Comparison of ENCODE assay signal across 10 cellular contexts in the genomic region with DNA sequence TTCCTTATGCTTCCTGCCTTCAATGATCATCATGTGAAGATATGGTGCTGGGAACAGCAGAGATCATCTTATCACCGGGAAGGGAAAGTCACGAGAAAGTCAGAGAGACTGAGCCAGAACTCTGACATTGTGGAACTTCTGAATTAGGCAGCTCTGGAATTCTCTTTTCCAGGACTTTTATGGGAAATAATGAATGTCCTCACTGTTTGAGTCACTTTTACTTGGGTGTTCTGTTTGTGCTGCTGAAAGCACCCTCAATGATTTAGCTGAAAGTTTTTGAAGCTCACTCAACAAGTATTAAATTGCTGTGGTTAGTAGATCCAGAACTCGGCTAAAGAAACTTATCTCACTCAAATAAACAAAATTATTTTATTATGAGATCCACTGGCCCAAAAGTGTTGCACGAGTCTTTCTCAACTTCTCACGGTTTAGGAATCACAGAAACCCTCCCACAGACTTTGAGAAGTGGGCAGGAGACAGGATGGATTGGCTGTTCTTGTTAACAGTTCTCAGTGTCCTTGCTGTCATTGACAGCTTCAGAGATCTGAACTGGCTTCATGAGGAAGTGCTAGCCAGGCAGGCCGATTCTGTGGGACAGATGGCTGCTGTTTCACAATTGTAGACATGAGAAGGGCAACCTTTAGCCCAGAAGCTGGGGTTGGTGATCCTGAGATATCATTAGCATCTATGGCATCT. TPM values are rescaled to one million over a fixed set of nuclear protein-coding genes. Genes with fewer than 3 reads are reported as not detected.
A peak's percentile ranks its signal among the peaks of the same experiment; 100 is the strongest.
DNase-seq lines count a peak whose midpoint lies in the region; ATAC-seq and TF ChIP-seq lines count a peak whose summit lies in the region.
"Had no signal": no experiment of that assay in that cellular context is flagged by ENCODE, and none has a peak within 500 bp of the region (broad histone marks: within the 10 kb centered on the region; RNA-seq: fewer than 3 reads in every experiment).

No MANE protein-coding gene starts in this region.

- H3K36me3 Mint-ChIP-seq in CD8-positive, alpha-beta T cell: no peaks in the 10 kb centered on the region

- no peaks in the 10 kb centered on the region for H3K9me3 ChIP-seq in smooth muscle cell (replicated peaks; ENCODE audit: low read depth)
- no peaks in the 10 kb centered on the region for H3K9me3 ChIP-seq in CD8-positive, alpha-beta T cell (ENCODE audit: low read length)

- H3K27me3 Mint-ChIP-seq in CD8-positive, alpha-beta T cell (ENCODE audit: low read depth): peaks cover 25% of the 10 kb centered on the region

- H3K4me3 Mint-ChIP-seq in CD8-positive, alpha-beta T cell: no peak overlapping the region

- peak overlapping the region; percentile 68 for H3K4me2 ChIP-seq in smooth muscle cell

- H3F3A ChIP-seq in smooth muscle cell (ENCODE audit: low read depth): peaks cover 5% of the 10 kb centered on the region

- no peaks in the 10 kb centered on the region for H3K4me1 ChIP-seq in smooth muscle cell (ENCODE audit: low read depth)
- H3K4me1 ChIP-seq in CD8-positive, alpha-beta T cell (ENCODE audit: insufficient read depth, low read length): no peaks in the 10 kb centered on the region

- no peaks in the 10 kb centered on the region for H3K36me3 ChIP-seq in smooth muscle cell (ENCODE audit: low read depth)
- H3K36me3 ChIP-seq in CD8-positive, alpha-beta T cell (ENCODE audit: insufficient read depth, low read length): no peaks in the 10 kb centered on the region

- CTCF ChIA-PET in CD8-positive, alpha-beta T cell (lab: Charles Lee): interaction anchor here (1.2 kb wide), 1 partner anchor 9 kb away, joined by 3 read pairs; no protein-coding TSS in a partner anchor

- peak overlapping the region; percentile 54 for H3K27ac ChIP-seq in smooth muscle cell (ENCODE audit: low read depth)
- no peak overlapping the region for H3K27ac ChIP-seq in CD8-positive, alpha-beta T cell (ENCODE audit: low read depth, low read length)

- DNase-seq in HCEC 1CT (peak; percentile 40), left ventricle myocardium superior (no peak), smooth muscle cell (lab: John Stamatoyannopoulos, UW; ENCODE audit: unreplicated experiment) (no peak), RKO (ENCODE audit: low spot score) (no peak), activated T-cell treated with anti-CD3 and anti-CD28 coated beads for 4 hours (no peak)
- DNase-seq in CD8-positive, alpha-beta T cell: no peak
- DNase-seq: activated gamma-delta T cell had no signal

- no peaks in the 10 kb centered on the region for H4K20me1 ChIP-seq in smooth muscle cell (ENCODE audit: low read depth)

- no peak overlapping the region for H3K4me3 ChIP-seq in smooth muscle cell
- no peak overlapping the region for H3K4me3 ChIP-seq in CD8-positive, alpha-beta T cell (ENCODE audit: low read depth, low read length)

- intact Hi-C loops in left ventricle myocardium superior (cut with micrococcal nuclease): loop anchor here (10.0 kb wide), 1 partner anchor 91 kb away; no protein-coding TSS in a partner anchor
- intact Hi-C loops in CD8-positive, alpha-beta T cell (cut with DNase I, micrococcal nuclease): no loop called here

- ATAC-seq in SK-N-SH treated with all-trans-retinoic acid at 6 μM for 48 hours: peak; percentile 60
- peak; percentile 83 for ATAC-seq in left ventricle myocardium superior
- ATAC-seq in CD8-positive, alpha-beta T cell: no peak
- no peak for ATAC-seq in HG02588 (IDR thresholded peaks at IDR 0.05; ENCODE audit: unreplicated experiment)

- no peaks in the 10 kb centered on the region for H3K79me2 ChIP-seq in smooth muscle cell (ENCODE audit: low read depth)

- H3K27ac Mint-ChIP-seq in CD8-positive, alpha-beta T cell: no peak overlapping the region

- no peaks in the 10 kb centered on the region for H3K4me1 Mint-ChIP-seq in CD8-positive, alpha-beta T cell (ENCODE audit: low read depth)

- TF ChIP-seq CTCF in smooth muscle cell (IDR thresholded peaks at IDR 0.05; ENCODE audit: borderline replicate concordance, insufficient read depth, poor library complexity, severe bottlenecking): no peak
- no peak for TF ChIP-seq CTCF in CD8-positive, alpha-beta T cell (IDR thresholded peaks at IDR 0.05)

- no peak overlapping the region for H3K9ac ChIP-seq in smooth muscle cell (ENCODE audit: low read depth)

- no peaks in the 10 kb centered on the region for H3K27me3 ChIP-seq in smooth muscle cell (ENCODE audit: low read depth)
- H3K27me3 ChIP-seq in CD8-positive, alpha-beta T cell (ENCODE audit: insufficient read depth, low read length): no peaks in the 10 kb centered on the region

- no peak overlapping the region for H2AFZ ChIP-seq in smooth muscle cell (ENCODE audit: low read depth)

- POLR2A ChIA-PET in CD8-positive, alpha-beta T cell (lab: Charles Lee): no interaction called here

- 22% methylated on average over 6 of the region's 6 CpGs for WGBS in smooth muscle cell (ENCODE audit: low lambda C conversion rate)

- no peaks in the 10 kb centered on the region for H3K9me3 Mint-ChIP-seq in CD8-positive, alpha-beta T cell

TF ChIP-seq in SK-N-SH treated with all-trans-retinoic acid at 6 μM for 48 hours, 23 proteins besides CTCF, POLR2A, EP300 and RAD21:
- TF ChIP-seq ZNF8 (CRISPR knock-in tag; IDR thresholded peaks at IDR 0.05) (no peak), ZNF565 (CRISPR knock-in tag; conservative IDR thresholded peaks at IDR 0.05; ENCODE audit: low read depth) (no peak), TOX (CRISPR knock-in tag; IDR thresholded peaks at IDR 0.05; ENCODE audit: borderline replicate concordance) (no peak), OSR1 (CRISPR knock-in tag; IDR thresholded peaks at IDR 0.05) (no peak), ZNF70 (CRISPR knock-in tag; IDR thresholded peaks at IDR 0.05) (no peak), TCF4 (CRISPR knock-in tag; IDR thresholded peaks at IDR 0.05; ENCODE audit: borderline replicate concordance) (no peak), CSDC2 (CRISPR knock-in tag; IDR thresholded peaks at IDR 0.05) (no peak), SNAI2 (CRISPR knock-in tag; IDR thresholded peaks at IDR 0.05) (no peak), BACH2 (CRISPR knock-in tag; IDR thresholded peaks at IDR 0.05; ENCODE audit: borderline replicate concordance) (no peak), ZC3H10 (CRISPR knock-in tag; IDR thresholded peaks at IDR 0.05) (no peak), TSHZ2 (CRISPR knock-in tag; IDR thresholded peaks at IDR 0.05) (no peak), ZFP3 (CRISPR knock-in tag; IDR thresholded peaks at IDR 0.05) (no peak), ZFP30 (CRISPR knock-in tag; IDR thresholded peaks at IDR 0.05) (no peak)
- TF ChIP-seq, protein P1, sequence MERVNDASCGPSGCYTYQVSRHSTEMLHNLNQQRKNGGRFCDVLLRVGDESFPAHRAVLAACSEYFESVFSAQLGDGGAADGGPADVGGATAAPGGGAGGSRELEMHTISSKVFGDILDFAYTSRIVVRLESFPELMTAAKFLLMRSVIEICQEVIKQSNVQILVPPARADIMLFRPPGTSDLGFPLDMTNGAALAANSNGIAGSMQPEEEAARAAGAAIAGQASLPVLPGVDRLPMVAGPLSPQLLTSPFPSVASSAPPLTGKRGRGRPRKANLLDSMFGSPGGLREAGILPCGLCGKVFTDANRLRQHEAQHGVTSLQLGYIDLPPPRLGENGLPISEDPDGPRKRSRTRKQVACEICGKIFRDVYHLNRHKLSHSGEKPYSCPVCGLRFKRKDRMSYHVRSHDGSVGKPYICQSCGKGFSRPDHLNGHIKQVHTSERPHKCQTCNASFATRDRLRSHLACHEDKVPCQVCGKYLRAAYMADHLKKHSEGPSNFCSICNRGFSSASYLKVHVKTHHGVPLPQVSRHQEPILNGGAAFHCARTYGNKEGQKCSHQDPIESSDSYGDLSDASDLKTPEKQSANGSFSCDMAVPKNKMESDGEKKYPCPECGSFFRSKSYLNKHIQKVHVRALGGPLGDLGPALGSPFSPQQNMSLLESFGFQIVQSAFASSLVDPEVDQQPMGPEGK (CRISPR knock-in tag; IDR thresholded peaks at IDR 0.05; ENCODE audit: borderline replicate concordance): no peak
TF ChIP-seq in SK-N-SH treated with all-trans-retinoic acid at 6 μM for 48 hours: peak in this region for 0.

RNA-seq across cellular contexts. Expression of gene ATRAID, which starts 26.4 kb away (rescaled TPM):
- total RNA-seq in left ventricle myocardium superior (112 TPM), smooth muscle cell (233 and 243 TPM in 2 replicates)
- 319 and 335 TPM in 2 replicates for polyA plus RNA-seq in smooth muscle cell
- 10 to 100 TPM; 70.0 to 71.7 TPM for total RNA-seq in CD8-positive, alpha-beta T cell

RNA-seq across cellular contexts. Expression of gene SLC5A6, which starts 26.6 kb away (rescaled TPM):
- total RNA-seq in left ventricle myocardium superior (13.3 TPM), smooth muscle cell (32.3 and 49.8 TPM in 2 replicates)
- polyA plus RNA-seq in smooth muscle cell: 25.7 and 35.8 TPM in 2 replicates
- total RNA-seq in CD8-positive, alpha-beta T cell: 100 to 1,000 TPM; 410 to 431 TPM

RNA-seq across cellular contexts. Expression of gene CAD, which starts 31.7 kb away (rescaled TPM):
- total RNA-seq in left ventricle myocardium superior (8.5 TPM), smooth muscle cell (20.3 and 20.4 TPM in 2 replicates)
- 32.4 and 34.3 TPM in 2 replicates for polyA plus RNA-seq in smooth muscle cell
- total RNA-seq in CD8-positive, alpha-beta T cell: 10 to 100 TPM; 24.7 to 31.4 TPM

RNA-seq across cellular contexts. Expression of gene TCF23, which starts 36.7 kb away (rescaled TPM):
- total RNA-seq in left ventricle myocardium superior (0.10 TPM), smooth muscle cell (not detected in 2 replicates)
- polyA plus RNA-seq in smooth muscle cell: not detected in 2 replicates
- not detected for total RNA-seq in CD8-positive, alpha-beta T cell
- total RNA-seq: RPMI7951 had no signal

RNA-seq across cellular contexts. Expression of gene PRR30, which starts 46.3 kb away (rescaled TPM):
- total RNA-seq in left ventricle myocardium superior (not detected), smooth muscle cell (not detected in 2 replicates)
- not detected in 2 replicates for polyA plus RNA-seq in smooth muscle cell
- total RNA-seq in CD8-positive, alpha-beta T cell: not detected
- total RNA-seq: RPMI7951 had no signal

Comparison
In these comparisons a context has a peak if more than half of its experiments do, and no peak if none do; other contexts are left out.
1. ATAC-seq: peak in SK-N-SH treated with all-trans-retinoic acid at 6 μM for 48 hours (single experiment) and left ventricle myocardium superior (single experiment); none in CD8-positive, alpha-beta T cell (single experiment) and HG02588 (single experiment).